In genomic region chr1:15354580-15354965, GRCh38 we compare ENCODE assay signal across 13 cellular contexts. TPM values are rescaled to one million over a fixed set of nuclear protein-coding genes. Genes with fewer than 3 reads are reported as not detected.
DNase-seq lines count a peak whose midpoint lies in the region; ATAC-seq and TF ChIP-seq lines count a peak whose summit lies in the region.
"Had no signal": no experiment of that assay in that cellular context is flagged by ENCODE, and none has a peak within 500 bp of the region (broad histone marks: within the 10 kb centered on the region; RNA-seq: fewer than 3 reads in every experiment).

No MANE protein-coding gene starts in this region.

- H3K36me3 Mint-ChIP-seq in activated T-cell treated with anti-CD3 and anti-CD28 coated beads, Interleukin-2, amount 50 U/mL, for 24 hours (ENCODE audit: low read depth): no peaks in the 10 kb centered on the region

- H3K4me1 Mint-ChIP-seq in activated T-cell treated with anti-CD3 and anti-CD28 coated beads, Interleukin-2, amount 50 U/mL, for 24 hours (ENCODE audit: low read depth): peaks cover 50% of the 10 kb centered on the region

- DNase-seq in activated T-cell treated with anti-CD3 and anti-CD28 coated beads, Interleukin-2, amount 50 U/mL, for 24 hours: no peak
- DNase-seq in activated T-cell treated with anti-CD3 and anti-CD28 coated beads, Interleukin-2, amount 50 U/mL, for 48 hours: no peak
- DNase-seq in RPMI7951 (ENCODE audit: low read depth) (peak; percentile 73), epithelial cell of esophagus (ENCODE audit: low read depth) (peak; percentile 54), stromal cell of bone marrow (ENCODE audit: low read depth) (peak; percentile 50), T-helper 2 cell (no peak), NCI-H1417 (lab: John Stamatoyannopoulos, UW) (no peak)
- DNase-seq: ACHN; amniotic stem cell; immature natural killer cell; NCI-H2171 treated with DMSO at 0.1 percent for 48 hours; stimulated activated naive CD8-positive, alpha-beta T cell treated with anti-CD3 and anti-CD28 coated beads, Interleukin-15, Interleukin-2, amounts not matched to agents 100 U/mL and 50 U/mL, for 24 hours had no signal

- TF ChIP-seq CTCF in epithelial cell of esophagus (IDR thresholded peaks at IDR 0.05; ENCODE audit: insufficient read depth, low read depth, low read length, missing control alignments): no peak

- peaks cover 12% of the 10 kb centered on the region for H3K27me3 Mint-ChIP-seq in activated T-cell treated with anti-CD3 and anti-CD28 coated beads, Interleukin-2, amount 50 U/mL, for 24 hours

- no peaks in the 10 kb centered on the region for H3K9me3 Mint-ChIP-seq in activated T-cell treated with anti-CD3 and anti-CD28 coated beads, Interleukin-2, amount 50 U/mL, for 24 hours
- H3K9me3 Mint-ChIP-seq: immature natural killer cell had no signal

- ATAC-seq in HG03354 (IDR thresholded peaks at IDR 0.05; ENCODE audit: poor library complexity, severe bottlenecking, unreplicated experiment): no peak
- ATAC-seq: stimulated activated naive CD8-positive, alpha-beta T cell treated with anti-CD3 and anti-CD28 coated beads, Interleukin-15, Interleukin-2, amounts not matched to agents 100 U/mL and 50 U/mL, for 24 hours had no signal

- no peak overlapping the region for H3K4me3 ChIP-seq in epithelial cell of esophagus (ENCODE audit: low read length)

- H3K27ac Mint-ChIP-seq in activated T-cell treated with anti-CD3 and anti-CD28 coated beads, Interleukin-2, amount 50 U/mL, for 24 hours: peak overlapping the region; percentile 16

- no peak overlapping the region for H3K4me3 Mint-ChIP-seq in activated T-cell treated with anti-CD3 and anti-CD28 coated beads, Interleukin-2, amount 50 U/mL, for 24 hours
- H3K4me3 Mint-ChIP-seq: immature natural killer cell had no signal

RNA-seq across cellular contexts. Expression of gene EFHD2, which starts 55.1 kb away (rescaled TPM):
- total RNA-seq in RPMI7951 (2014; rRNA removed; shearing (Covaris generic)): 52.5 and 70.9 TPM in 2 replicates

Comparison
In these comparisons a context has a peak if more than half of its experiments do, and no peak if none do; other contexts are left out.
1. DNase-seq: peak in RPMI7951 (single experiment), epithelial cell of esophagus (single experiment) and stromal cell of bone marrow (single experiment); none in activated T-cell treated with anti-CD3 and anti-CD28 coated beads, Interleukin-2, amount 50 U/mL, for 24 hours (single experiment), activated T-cell treated with anti-CD3 and anti-CD28 coated beads, Interleukin-2, amount 50 U/mL, for 48 hours (0 of 2), T-helper 2 cell (0 of 5) and NCI-H1417 (0 of 3).